Comparison of ENCODE assay signal across 9 cellular contexts in the genomic region with DNA sequence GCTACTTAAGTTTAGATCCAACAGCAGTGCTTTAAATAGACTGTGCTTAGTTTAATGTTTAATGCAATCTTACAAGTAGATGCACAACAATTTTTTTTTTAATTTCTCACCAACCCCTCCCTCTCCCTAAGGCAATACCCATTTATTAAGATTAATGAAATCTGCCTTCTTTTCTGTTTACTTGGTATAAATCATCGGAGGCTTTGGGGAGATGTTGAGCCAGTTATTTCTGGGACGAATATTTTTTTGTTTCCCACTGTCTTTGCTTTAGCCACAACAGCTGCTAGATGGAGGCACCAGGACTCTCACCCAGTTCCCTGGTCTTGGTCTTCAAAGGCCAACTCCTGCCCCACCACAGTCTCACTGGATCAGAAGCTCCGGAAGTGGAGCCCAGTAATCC.
A peak's percentile ranks its signal among the peaks of the same experiment; 100 is the strongest.
DNase-seq lines count a peak whose midpoint lies in the region; ATAC-seq and TF ChIP-seq lines count a peak whose summit lies in the region.
"Had no signal": no experiment of that assay in that cellular context is flagged by ENCODE, and none has a peak within 500 bp of the region (broad histone marks: within the 10 kb centered on the region; RNA-seq: fewer than 3 reads in every experiment).

No MANE protein-coding gene starts in this region.

- 21 to 45% methylated on average over 3 of the region's 3 CpGs for WGBS in esophagus, 2 donors

- H3K27ac ChIP-seq in DOHH2 (ENCODE audit: low read depth, low read length) (no peak overlapping the region), esophagus (ENCODE audit: low read depth in 2 of 2, low read length in 1 of 2) (peak overlapping the region; percentile 71 to 89)

- peaks cover 43% of the 10 kb centered on the region for H3K4me1 Mint-ChIP-seq in nephron progenitor cell

- H3K27ac Mint-ChIP-seq in nephron progenitor cell, result no peak overlapping the region

- peak overlapping the region; percentile 64 for H3K4me2 ChIP-seq in DOHH2 (ENCODE audit: low read length)

- no peak overlapping the region for H3K4me3 Mint-ChIP-seq in nephron progenitor cell

- no peaks in the 10 kb centered on the region for H3K9me2 ChIP-seq in DOHH2 (replicated peaks; ENCODE audit: control insufficient read depth, low read length)

- H3K9me3 ChIP-seq in DOHH2 (ENCODE audit: control insufficient read depth, insufficient read depth, low read length) (no peaks in the 10 kb centered on the region), esophagus (ENCODE audit: control insufficient read depth in 2 of 2, insufficient read depth in 1 of 2, low read depth in 1 of 2, low read length in 1 of 2) (no peaks in the 10 kb centered on the region)

- H3K36me3 ChIP-seq in DOHH2 (ENCODE audit: control insufficient read depth, low read length), result no peaks in the 10 kb centered on the region
- H3K36me3 ChIP-seq in esophagus (ENCODE audit: control insufficient read depth in 2 of 2, insufficient read depth in 2 of 2, low read length in 1 of 2), result no peaks in the 10 kb centered on the region

- peaks cover 3% of the 10 kb centered on the region for H3K9me3 Mint-ChIP-seq in nephron progenitor cell

- no peaks in the 10 kb centered on the region for H3K79me2 ChIP-seq in DOHH2 (ENCODE audit: control insufficient read depth, low read length)

- H3K4me1 ChIP-seq in DOHH2 (ENCODE audit: control insufficient read depth, low read length), result peaks cover 41% of the 10 kb centered on the region
- H3K4me1 ChIP-seq in esophagus (ENCODE audit: control insufficient read depth in 2 of 2, insufficient read depth in 2 of 2, low read length in 1 of 2), result no peaks in the 10 kb centered on the region

- H3F3A ChIP-seq in DOHH2 (ENCODE audit: control insufficient read depth, insufficient read depth), result peaks cover 14% of the 10 kb centered on the region

- peaks cover 8% of the 10 kb centered on the region for H3K27me3 Mint-ChIP-seq in nephron progenitor cell (ENCODE audit: low read depth, poor library complexity)

- DNase-seq in retinal pigment epithelial cell (ENCODE audit: low read depth) (no peak), nephron progenitor cell (no peak), medulla oblongata (ENCODE audit: extremely low spot score) (no peak), NCI-H2171 treated with DMSO at 0.1 percent for 48 hours (lab: John Stamatoyannopoulos, UW) (no peak)
- DNase-seq: NCI-H446 treated with DMSO at 0.1 percent for 48 hours had no signal

- no peaks in the 10 kb centered on the region for H4K20me1 ChIP-seq in DOHH2 (ENCODE audit: control insufficient read depth, insufficient read depth, low read depth, low read length)

- ATAC-seq in SK-N-SH treated with all-trans-retinoic acid at 6 μM for 48 hours, result peak; percentile 3; the same call in 1 of the 3 replicates
- no peak for ATAC-seq in HG03460 (IDR thresholded peaks at IDR 0.05; ENCODE audit: unreplicated experiment)

- H3K27me3 ChIP-seq in DOHH2 (ENCODE audit: control insufficient read depth, low read length), result no peaks in the 10 kb centered on the region
- no peaks in the 10 kb centered on the region for H3K27me3 ChIP-seq in esophagus (ENCODE audit: control insufficient read depth in 1 of 2, insufficient read depth in 2 of 2, low read length in 2 of 2)

- no peak for TF ChIP-seq CTCF in DOHH2 (IDR thresholded peaks at IDR 0.05; ENCODE audit: low read depth, low read length, poor library complexity, severe bottlenecking)
- TF ChIP-seq CTCF in retinal pigment epithelial cell (conservative IDR thresholded peaks at IDR 0.05; ENCODE audit: low read depth, low read length), result no peak
- no peak for TF ChIP-seq CTCF in nephron progenitor cell (IDR thresholded peaks at IDR 0.05)

- H3K36me3 Mint-ChIP-seq in nephron progenitor cell (ENCODE audit: low read depth), result no peaks in the 10 kb centered on the region

- H3K4me3 ChIP-seq in DOHH2 (ENCODE audit: low read length) (peak overlapping the region; percentile 68), esophagus (ENCODE audit: low read depth in 1 of 2, low read length in 2 of 2) (peak overlapping the region in 1 of 2 donors; percentile 65), retinal pigment epithelial cell (ENCODE audit: low read length) (peak overlapping the region; percentile 56)

TF ChIP-seq in SK-N-SH treated with all-trans-retinoic acid at 6 μM for 48 hours, 23 proteins besides CTCF, POLR2A, EP300 and RAD21:
- no peak for TF ChIP-seq OSR1 (CRISPR knock-in tag; IDR thresholded peaks at IDR 0.05)
- no peak for TF ChIP-seq TSHZ2 (CRISPR knock-in tag; IDR thresholded peaks at IDR 0.05)
- TF ChIP-seq ZFP30 (CRISPR knock-in tag; IDR thresholded peaks at IDR 0.05), result no peak
